ENCODE assay signal across 8 cellular contexts in the genomic region with DNA sequence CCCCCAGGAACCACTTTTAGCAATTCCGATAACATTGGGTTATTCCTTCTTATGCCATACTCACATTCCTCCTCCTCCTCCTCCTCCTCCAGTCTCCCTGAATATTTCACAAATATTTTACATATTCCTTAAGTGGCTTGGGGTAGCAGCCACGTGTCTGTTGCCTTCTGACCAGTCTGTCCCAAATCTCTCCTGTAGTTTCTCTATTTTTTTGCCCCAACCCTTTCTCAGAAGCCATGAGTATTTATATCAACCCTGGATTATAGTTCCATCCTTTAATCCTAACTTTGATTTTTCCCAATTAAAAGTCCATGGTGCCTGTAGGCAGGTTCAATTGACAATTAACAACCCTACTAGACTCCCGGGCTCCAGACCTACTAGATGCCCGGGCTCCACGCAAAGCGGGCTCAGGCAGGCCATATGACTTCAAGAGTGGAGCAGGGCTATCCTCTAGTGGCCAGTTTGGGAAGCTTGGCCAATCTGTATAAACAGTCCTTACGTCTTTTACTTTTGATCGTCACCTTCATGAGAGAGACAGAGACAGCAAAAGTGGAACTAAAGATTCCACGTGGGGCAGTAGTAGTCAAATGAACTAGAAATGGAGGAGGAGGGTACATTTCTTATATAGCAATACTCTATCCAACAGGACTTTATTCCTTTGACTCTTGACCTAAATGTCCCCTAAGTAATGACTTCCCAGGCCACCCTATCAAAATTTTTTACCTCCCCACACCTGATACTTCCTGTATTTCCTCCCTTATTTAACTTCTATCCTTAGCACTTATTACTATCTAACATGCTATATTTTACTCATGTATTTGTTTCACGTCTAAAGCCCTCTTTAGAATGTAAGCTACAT.
A peak's percentile ranks its signal among the peaks of the same experiment; 100 is the strongest.
DNase-seq lines count a peak whose midpoint lies in the region; ATAC-seq and TF ChIP-seq lines count a peak whose summit lies in the region.

No MANE protein-coding gene starts in this region.

- in situ Hi-C loops in brain microvascular endothelial cell (cut with HindIII; ENCODE audit: low pct_ligation_motif_present, low sequenced_read_pairs), result no loop called here

- no peak overlapping the region for H3K27ac ChIP-seq in brain microvascular endothelial cell

- no peaks in the 10 kb centered on the region for H3K9me3 Mint-ChIP-seq in activated naive CD4-positive, alpha-beta T cell treated with anti-CD3 and anti-CD28 coated beads for 36 hours

- no peaks in the 10 kb centered on the region for H3K4me1 Mint-ChIP-seq in activated naive CD4-positive, alpha-beta T cell treated with anti-CD3 and anti-CD28 coated beads for 36 hours (ENCODE audit: low read depth)

- H3K4me2 ChIP-seq in skeletal muscle satellite cell (ENCODE audit: low read length), result peak overlapping the region; percentile 52

- no peaks in the 10 kb centered on the region for H3K4me1 ChIP-seq in skeletal muscle satellite cell (ENCODE audit: control insufficient read depth, insufficient read depth, low read length)

- ATAC-seq in HG03342 (IDR thresholded peaks at IDR 0.05; ENCODE audit: unreplicated experiment) (peak; percentile 55), HG03571 (IDR thresholded peaks at IDR 0.05; ENCODE audit: unreplicated experiment) (no peak)

- intact Hi-C loops in activated naive CD4-positive, alpha-beta T cell treated with anti-CD3 and anti-CD28 coated beads for 36 hours (cut with micrococcal nuclease), result loop anchor here (1.0 to 5.0 kb wide), 2 partner anchors 121 to 131 kb away; a partner anchor contains a TSS

- H3K27me3 Mint-ChIP-seq in activated naive CD4-positive, alpha-beta T cell treated with anti-CD3 and anti-CD28 coated beads for 36 hours (ENCODE audit: low read depth), result no peaks in the 10 kb centered on the region

- no peak overlapping the region for H3K9ac ChIP-seq in skeletal muscle satellite cell (ENCODE audit: low read depth, low read length)

- DNase-seq in activated naive CD4-positive, alpha-beta T cell treated with anti-CD3 and anti-CD28 coated beads for 36 hours, result peak; percentile 44
- no peak for DNase-seq in activated naive CD4-positive, alpha-beta T cell treated with Interleukin-2 at 50 U/mL for 16 hours
- DNase-seq in NOMO-1 treated with dmso at 0.1 percent for 144 hours (lab: John Stamatoyannopoulos, UW; ENCODE audit: unreplicated experiment) (peak; percentile 74), brain microvascular endothelial cell (peak; percentile 71), iPS-NIHi7 (ENCODE audit: extremely low spot score) (peak; percentile 86)

- no peaks in the 10 kb centered on the region for H3K9me3 ChIP-seq in skeletal muscle satellite cell (replicated peaks; ENCODE audit: low read length)

- H3K4me3 Mint-ChIP-seq in activated naive CD4-positive, alpha-beta T cell treated with anti-CD3 and anti-CD28 coated beads for 36 hours, result no peak overlapping the region

- H3K36me3 ChIP-seq in brain microvascular endothelial cell (replicated peaks) (no peaks in the 10 kb centered on the region), skeletal muscle satellite cell (ENCODE audit: insufficient read depth, low read length) (no peaks in the 10 kb centered on the region)

- H3K27me3 ChIP-seq in brain microvascular endothelial cell (replicated peaks) (no peaks in the 10 kb centered on the region), skeletal muscle satellite cell (ENCODE audit: control insufficient read depth, insufficient read depth, low read length) (peaks cover 31% of the 10 kb centered on the region)

- no peak overlapping the region for H3K27ac Mint-ChIP-seq in activated naive CD4-positive, alpha-beta T cell treated with anti-CD3 and anti-CD28 coated beads for 36 hours

- peak; percentile 97 for TF ChIP-seq CTCF in brain microvascular endothelial cell (IDR thresholded peaks at IDR 0.05; ENCODE audit: low read depth, low read length, missing control alignments)

- H3K4me3 ChIP-seq in brain microvascular endothelial cell (ENCODE audit: low read depth, low read length) (peak overlapping the region; percentile 5), skeletal muscle satellite cell (ENCODE audit: low read length) (no peak overlapping the region)

- CTCF ChIA-PET in activated naive CD4-positive, alpha-beta T cell treated with anti-CD3 and anti-CD28 coated beads for 36 hours (lab: Charles Lee), result interaction anchor here (2.9 kb wide), 1 partner anchor 49 kb away, joined by 10 read pairs; no protein-coding TSS in a partner anchor

- peaks cover 14% of the 10 kb centered on the region for H3K36me3 Mint-ChIP-seq in activated naive CD4-positive, alpha-beta T cell treated with anti-CD3 and anti-CD28 coated beads for 36 hours (ENCODE audit: low read depth)
